Comparison of ENCODE assay signal across 30 cellular contexts in the genomic region with DNA sequence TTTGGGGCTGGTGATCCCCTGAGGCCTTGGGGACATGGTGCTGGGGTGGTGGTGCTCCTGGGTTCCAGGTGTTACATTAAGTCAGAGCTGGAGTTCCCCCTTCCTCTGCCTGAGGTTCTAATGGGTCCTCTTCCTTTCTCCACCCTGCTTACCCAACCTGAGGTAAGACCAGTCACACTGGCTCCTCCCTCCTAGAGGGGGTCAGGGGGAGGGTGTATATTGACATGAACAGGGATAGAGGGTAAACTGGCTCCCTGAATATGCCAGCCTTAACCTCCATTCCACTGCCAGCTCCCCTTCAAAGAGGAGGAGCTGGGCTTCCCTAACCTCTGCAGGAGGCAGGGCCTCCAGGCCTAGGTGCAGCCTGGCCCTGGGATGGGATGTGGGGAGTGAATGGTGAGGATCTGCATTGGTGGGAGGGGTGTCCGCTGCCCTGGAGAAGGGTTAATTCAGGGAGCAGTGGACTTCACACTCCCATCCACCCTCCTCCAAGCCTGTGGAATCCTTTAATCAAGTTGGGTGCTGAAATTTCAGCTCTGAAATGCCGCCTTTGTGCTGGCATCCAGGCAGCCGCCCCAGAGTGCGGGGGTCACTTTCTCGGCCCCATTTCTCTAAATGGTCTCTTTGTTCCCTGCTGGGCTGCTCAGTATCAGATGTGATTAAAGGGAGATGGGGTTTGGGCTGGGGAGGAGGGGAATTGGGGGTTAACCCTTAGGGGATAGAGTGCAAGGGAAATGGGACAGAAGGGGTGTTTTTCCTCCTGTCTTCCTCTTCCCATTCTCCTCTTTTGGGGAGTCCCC. TPM values are rescaled to one million over a fixed set of nuclear protein-coding genes. Genes with fewer than 3 reads are reported as not detected.
DNase-seq lines count a peak whose midpoint lies in the region; ATAC-seq and TF ChIP-seq lines count a peak whose summit lies in the region.
"Had no signal": no experiment of that assay in that cellular context is flagged by ENCODE, and none has a peak within 500 bp of the region (broad histone marks: within the 10 kb centered on the region; RNA-seq: fewer than 3 reads in every experiment).

No MANE protein-coding gene starts in this region.

- intact Hi-C loops in body of pancreas (cut with DNase I) (no loop called here), posterior cingulate gyrus (cut with DNase I) (loop anchor here (10.0 kb wide), 1 partner anchor 154 kb away; no protein-coding TSS in a partner anchor)

- H3K4me3 ChIP-seq in HUES64 (ENCODE audit: low read length): no peak overlapping the region
- H3K4me3 ChIP-seq in body of pancreas: no peak overlapping the region
- H3K4me3 ChIP-seq in coronary artery: no peak overlapping the region
- H3K4me3 ChIP-seq: ascending aorta, HAP-1, hepatocyte, tibial artery had no signal

- peak; percentile 4 for ATAC-seq in body of pancreas
- ATAC-seq in left lobe of liver: no peak
- ATAC-seq in GM21390 (IDR thresholded peaks at IDR 0.05; ENCODE audit: unreplicated experiment): no peak
- ATAC-seq: activated T-helper 17 cell treated with anti-CD3 and anti-CD28 coated beads, Interleukin-2, amount 50 U/mL, for 72 hours; esophagus mucosa had no signal

- H3K27ac ChIP-seq in HUES64 (ENCODE audit: low read depth, low read length) (no peak overlapping the region), body of pancreas (peak overlapping the region in 1 of 4 donors; percentile 8), coronary artery (no peak overlapping the region)
- H3K27ac ChIP-seq: ascending aorta, hepatocyte, tibial artery, WERI-Rb-1 had no signal

- peaks cover 25% of the 10 kb centered on the region for H3K4me1 ChIP-seq in HUES64 (ENCODE audit: insufficient read depth, low read length)
- peaks cover 10% of the 10 kb centered on the region for H3K4me1 ChIP-seq in body of pancreas
- H3K4me1 ChIP-seq: ascending aorta, HAP-1 had no signal

- 91% methylated on average over 4 of the region's 5 CpGs for WGBS in HUES64
- WGBS in body of pancreas, 2 donors: 55 to 78% methylated on average over 5 of the region's 5 CpGs

- H3K27me3 ChIP-seq in HUES64 (ENCODE audit: insufficient read depth, low read length): no peaks in the 10 kb centered on the region
- no peaks in the 10 kb centered on the region for H3K27me3 ChIP-seq in body of pancreas
- H3K27me3 ChIP-seq: ascending aorta, hepatocyte, tibial artery had no signal

- TF ChIP-seq CTCF in body of pancreas (IDR thresholded peaks at IDR 0.05) (no peak), coronary artery (IDR thresholded peaks at IDR 0.05) (no peak)

- H3K9me3 ChIP-seq in HUES64 (ENCODE audit: insufficient read depth, low read depth, low read length) (no peaks in the 10 kb centered on the region), body of pancreas (no peaks in the 10 kb centered on the region)
- H3K9me3 ChIP-seq: ascending aorta, HAP-1, tibial artery had no signal

- peak overlapping the region; percentile 34 for H3K9ac ChIP-seq in HUES64 (ENCODE audit: low read depth, low read length)

- TF ChIP-seq POLR2A in body of pancreas (IDR thresholded peaks at IDR 0.05): no peak

- DNase-seq in body of pancreas (no peak), inferior parietal cortex (ENCODE audit: extremely low spot score) (peak; percentile 68), posterior cingulate gyrus (peak in 8 of 10 donors; percentile 52 to 96 (median 68)), left lobe of liver (ENCODE audit: low spot score) (no peak), coronary artery (ENCODE audit: low spot score) (no peak), kidney tubule cell (ENCODE audit: low spot score) (no peak)
- DNase-seq: activated CD4-positive, alpha-beta T cell treated with anti-CD3 and anti-CD28 coated beads, Interleukin-2, amount 50 U/mL, for 4 hours; activated CD8-positive, alpha-beta memory T cell treated with anti-CD3 and anti-CD28 coated beads, Interleukin-2, amount 50 U/mL, for 4 hours; CD4-positive, CD25-positive, alpha-beta regulatory T cell; cerebellar nuclear complex; effector CD8-positive, alpha-beta T cell; foreskin melanocyte; IMR-90; NCI-H1105; NCI-H2029 treated with DMSO at 0.1 percent for 48 hours; NCI-H446; stimulated activated CD4-positive, alpha-beta T cell treated with anti-CD3 and anti-CD28 coated beads, Interleukin-4, amount 100 ng/mL, for 24 hours; stimulated activated naive CD4-positive, alpha-beta T cell treated with Interleukin-2 at 50 U/mL for 16 hours; T-helper 9 cell; tibial artery; WERI-Rb-1 had no signal

- H3K36me3 ChIP-seq in HUES64 (ENCODE audit: insufficient read depth, low read length): peaks cover 32% of the 10 kb centered on the region
- H3K36me3 ChIP-seq in body of pancreas (replicated peaks in 1 of 2; ENCODE audit: insufficient read depth in 1 of 2, low read depth in 2 of 2): peaks cover 0 to 6% of the 10 kb centered on the region in 2 donors

RNA-seq across cellular contexts. Expression of a gene that starts 15.2 kb away (rescaled TPM):
- 137 TPM for polyA plus RNA-seq in HUES64 (2013, experiment 1 of 2)
- 138 TPM for polyA plus RNA-seq in HUES64 (2013, experiment 2 of 2)
- total RNA-seq in body of pancreas: 100 to 1,000 TPM in 1 of 2 donors, 10 to 100 TPM in 1; 43.8 to 119 TPM
- 64.2 TPM for total RNA-seq in left lobe of liver

RNA-seq across cellular contexts. Expression of a gene that starts 15.3 kb away (rescaled TPM):
- 0.30 TPM for polyA plus RNA-seq in HUES64 (2013, experiment 1 of 2)
- 0.32 TPM for polyA plus RNA-seq in HUES64 (2013, experiment 2 of 2)
- total RNA-seq in body of pancreas: not detected
- total RNA-seq in left lobe of liver: 0.25 TPM
- total RNA-seq: ascending aorta; CD4-positive, CD25-positive, alpha-beta regulatory T cell; esophagus mucosa; liver had no signal
- polyA plus RNA-seq: CD4-positive, CD25-positive, alpha-beta regulatory T cell had no signal

RNA-seq across cellular contexts. Expression of a gene that starts 15.7 kb away (rescaled TPM):
- polyA plus RNA-seq in HUES64 (2013, experiment 1 of 2): 4.1 TPM
- 8.5 TPM for polyA plus RNA-seq in HUES64 (2013, experiment 2 of 2)
- total RNA-seq in body of pancreas (under 1 TPM in 1 of 2 donors, not detected in 1; 0.66 TPM), left lobe of liver (0.30 TPM)
- total RNA-seq: activated T-helper 17 cell treated with anti-CD3 and anti-CD28 coated beads, Interleukin-2, amount 50 U/mL, for 72 hours; CD4-positive, CD25-positive, alpha-beta regulatory T cell; hepatocyte; IMR-90 had no signal
- polyA plus RNA-seq: CD4-positive, CD25-positive, alpha-beta regulatory T cell; hepatocyte; IMR-90; neural cell had no signal

Comparison
In these comparisons a context has a peak if more than half of its experiments do, and no peak if none do; other contexts are left out.
1. DNase-seq: peak in inferior parietal cortex (single experiment) and posterior cingulate gyrus (8 of 10); none in body of pancreas (0 of 4), left lobe of liver (single experiment), coronary artery (single experiment) and kidney tubule cell (single experiment).